ENCODE assay signal across 9 cellular contexts in the genomic region with DNA sequence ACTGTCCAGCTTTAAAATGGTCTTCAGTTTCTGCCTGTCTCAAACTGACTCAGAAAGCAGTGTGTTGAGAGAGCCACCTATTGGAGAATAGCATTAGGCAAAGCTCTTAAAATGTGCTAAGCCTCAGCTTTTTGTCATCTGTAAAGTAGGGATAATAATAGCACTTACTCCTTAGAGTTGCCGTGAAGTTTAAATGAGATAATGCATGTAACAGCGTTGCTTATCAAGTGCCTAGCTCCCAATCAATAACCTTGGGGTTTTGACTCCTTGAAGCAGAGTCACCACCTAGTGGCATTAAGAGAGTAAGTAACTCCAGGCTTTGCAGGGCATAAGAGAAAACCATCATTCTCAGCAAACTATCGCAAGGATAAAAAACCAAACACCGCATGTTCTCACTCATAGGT.
DNase-seq lines count a peak whose midpoint lies in the region; ATAC-seq and TF ChIP-seq lines count a peak whose summit lies in the region.
"Had no signal": no experiment of that assay in that cellular context is flagged by ENCODE, and none has a peak within 500 bp of the region (broad histone marks: within the 10 kb centered on the region; RNA-seq: fewer than 3 reads in every experiment).

No MANE protein-coding gene starts in this region.

- ATAC-seq in HG03135 (IDR thresholded peaks at IDR 0.05; ENCODE audit: unreplicated experiment), result no peak

- H3K27ac Mint-ChIP-seq in activated T-cell treated with anti-CD3 and anti-CD28 coated beads, Interleukin-2, amount 50 U/mL, for 24 hours, result no peak overlapping the region
- H3K27ac Mint-ChIP-seq: stimulated activated naive B cell treated with anti-CD40 and anti-IgM and Interleukin-4, amounts not matched to agents 10 μg/mL and 1 μg/mL and 100 μg/mL, for 72 hours had no signal

- no peaks in the 10 kb centered on the region for H3K36me3 Mint-ChIP-seq in activated T-cell treated with anti-CD3 and anti-CD28 coated beads, Interleukin-2, amount 50 U/mL, for 24 hours (ENCODE audit: low read depth)
- H3K36me3 Mint-ChIP-seq: stimulated activated naive B cell treated with anti-CD40 and anti-IgM and Interleukin-4, amounts not matched to agents 10 μg/mL and 1 μg/mL and 100 μg/mL, for 72 hours had no signal

- TF ChIP-seq CTCF in 22Rv1 (IDR thresholded peaks at IDR 0.05), result peak; percentile 35; the same call in 1 of the 2 replicates
- peak; percentile 22 for TF ChIP-seq CTCF in GM13977 (IDR thresholded peaks at IDR 0.05; ENCODE audit: extremely low read depth, insufficient read depth, missing control alignments)

- in situ Hi-C loops in GM13977 (cut with MboI; ENCODE audit: low pct_unique_long_range_greater_than_20kb, low sequenced_read_pairs, unreplicated experiment), result no loop called here

- H3K4me1 Mint-ChIP-seq in activated T-cell treated with anti-CD3 and anti-CD28 coated beads, Interleukin-2, amount 50 U/mL, for 24 hours (ENCODE audit: low read depth), result no peaks in the 10 kb centered on the region
- H3K4me1 Mint-ChIP-seq: stimulated activated naive B cell treated with anti-CD40 and anti-IgM and Interleukin-4, amounts not matched to agents 10 μg/mL and 1 μg/mL and 100 μg/mL, for 72 hours had no signal

- DNase-seq in GM13977 (ENCODE audit: low spot score), result no peak
- peak; percentile 29 for DNase-seq in OCI-M1 (lab: John Stamatoyannopoulos, UW)
- DNase-seq in foreskin melanocyte, result peak; percentile 9
- DNase-seq in activated CD4-positive, alpha-beta T cell treated with anti-CD3 and anti-CD28 coated beads for 4 hours, result no peak
- no peak for DNase-seq in activated T-cell treated with anti-CD3 and anti-CD28 coated beads, Interleukin-2, amount 50 U/mL, for 24 hours
- no peak for DNase-seq in DMS153 treated with DMSO at 0.1 percent for 48 hours (lab: John Stamatoyannopoulos, UW; ENCODE audit: unreplicated experiment)
- DNase-seq: stimulated activated naive B cell treated with anti-CD40 and anti-IgM and Interleukin-4, amounts not matched to agents 10 μg/mL and 1 μg/mL and 100 μg/mL, for 72 hours had no signal

- no peak overlapping the region for H3K4me3 Mint-ChIP-seq in activated T-cell treated with anti-CD3 and anti-CD28 coated beads, Interleukin-2, amount 50 U/mL, for 24 hours
- H3K4me3 Mint-ChIP-seq: stimulated activated naive B cell treated with anti-CD40 and anti-IgM and Interleukin-4, amounts not matched to agents 10 μg/mL and 1 μg/mL and 100 μg/mL, for 72 hours had no signal

- peaks cover 48% of the 10 kb centered on the region for H3K27me3 Mint-ChIP-seq in activated T-cell treated with anti-CD3 and anti-CD28 coated beads, Interleukin-2, amount 50 U/mL, for 24 hours

- peaks cover 6% of the 10 kb centered on the region for H3K9me3 Mint-ChIP-seq in activated T-cell treated with anti-CD3 and anti-CD28 coated beads, Interleukin-2, amount 50 U/mL, for 24 hours

- no peak overlapping the region for H3K27ac ChIP-seq in 22Rv1

Comparison
In these comparisons a context has a peak if more than half of its experiments do, and no peak if none do; other contexts are left out.
1. DNase-seq: peak in OCI-M1 (single experiment) and foreskin melanocyte (single experiment); none in GM13977 (single experiment), activated CD4-positive, alpha-beta T cell treated with anti-CD3 and anti-CD28 coated beads for 4 hours (0 of 2), activated T-cell treated with anti-CD3 and anti-CD28 coated beads, Interleukin-2, amount 50 U/mL, for 24 hours (single experiment) and DMS153 treated with DMSO at 0.1 percent for 48 hours (single experiment).